1 cellular context compared by ENCODE assay signal in the genomic region with DNA sequence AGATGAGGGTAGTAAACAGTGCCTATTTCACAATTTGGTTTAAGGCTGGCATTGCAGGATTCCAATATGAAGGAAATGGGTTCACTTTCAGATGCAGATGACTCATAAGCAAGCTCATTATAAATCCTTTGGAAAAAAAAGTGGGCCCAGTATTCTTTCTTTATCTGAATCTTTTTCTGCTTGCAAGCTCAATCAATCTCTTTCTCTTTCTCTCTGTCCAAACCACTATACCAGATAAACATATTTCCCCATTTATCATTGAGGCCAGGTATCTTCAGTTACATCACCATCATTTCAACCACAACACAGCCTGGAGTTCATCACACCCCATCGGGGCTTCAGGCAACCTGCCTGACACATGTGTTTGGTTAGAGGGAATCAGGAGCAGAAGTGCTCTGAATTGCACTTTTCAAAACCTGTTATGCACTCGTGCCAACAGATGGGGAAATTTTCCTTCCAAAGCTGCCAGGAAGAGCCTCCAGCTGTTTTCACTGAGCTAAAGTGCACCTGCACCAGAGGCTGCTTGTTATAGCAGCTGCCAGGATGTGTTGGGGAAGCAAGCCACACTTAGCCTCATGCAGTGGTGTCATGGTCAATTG.
A peak's percentile ranks its signal among the peaks of the same experiment; 100 is the strongest.
TF ChIP-seq lines count a peak whose summit lies in the region.

No MANE protein-coding gene starts in this region.

TF ChIP-seq in SK-N-SH, 30 proteins besides CTCF, POLR2A, EP300 and RAD21 (continued from another document):
- TF ChIP-seq, protein P1, sequence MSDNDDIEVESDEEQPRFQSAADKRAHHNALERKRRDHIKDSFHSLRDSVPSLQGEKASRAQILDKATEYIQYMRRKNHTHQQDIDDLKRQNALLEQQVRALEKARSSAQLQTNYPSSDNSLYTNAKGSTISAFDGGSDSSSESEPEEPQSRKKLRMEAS (IDR thresholded peaks at IDR 0.05; ENCODE audit: low read depth): peak; percentile 79
- TF ChIP-seq GABPA (IDR thresholded peaks at IDR 0.05; ENCODE audit: low read depth) (peak; percentile 13; the same call in 1 of the 2 replicates), GATA2 (CRISPR knock-in tag; IDR thresholded peaks at IDR 0.05) (peak; percentile 90), FOXM1 (IDR thresholded peaks at IDR 0.05; ENCODE audit: low read depth) (peak; percentile 38; the same call in 1 of the 2 replicates), MXI1 (IDR thresholded peaks at IDR 0.05; ENCODE audit: low read depth, low read length) (no peak), JUND (IDR thresholded peaks at IDR 0.05) (peak; percentile 90), MEF2A (IDR thresholded peaks at IDR 0.05; ENCODE audit: borderline replicate concordance, low read depth) (0 out of 2 replicates have a peak, but pooled peaks have one; percentile 57), RXRA (IDR thresholded peaks at IDR 0.05; ENCODE audit: borderline replicate concordance, low read depth) (no peak), YY1 (IDR thresholded peaks at IDR 0.05; ENCODE audit: low read depth) (no peak), TEAD4 (IDR thresholded peaks at IDR 0.05; ENCODE audit: borderline replicate concordance, insufficient read depth) (peak; percentile 92)
- TF ChIP-seq, protein P2, sequence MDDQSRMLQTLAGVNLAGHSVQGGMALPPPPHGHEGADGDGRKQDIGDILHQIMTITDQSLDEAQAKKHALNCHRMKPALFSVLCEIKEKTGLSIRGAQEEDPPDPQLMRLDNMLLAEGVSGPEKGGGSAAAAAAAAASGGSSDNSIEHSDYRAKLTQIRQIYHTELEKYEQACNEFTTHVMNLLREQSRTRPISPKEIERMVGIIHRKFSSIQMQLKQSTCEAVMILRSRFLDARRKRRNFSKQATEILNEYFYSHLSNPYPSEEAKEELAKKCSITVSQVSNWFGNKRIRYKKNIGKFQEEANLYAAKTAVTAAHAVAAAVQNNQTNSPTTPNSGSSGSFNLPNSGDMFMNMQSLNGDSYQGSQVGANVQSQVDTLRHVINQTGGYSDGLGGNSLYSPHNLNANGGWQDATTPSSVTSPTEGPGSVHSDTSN (IDR thresholded peaks at IDR 0.05): peak; percentile 97
- TF ChIP-seq, protein P3, sequence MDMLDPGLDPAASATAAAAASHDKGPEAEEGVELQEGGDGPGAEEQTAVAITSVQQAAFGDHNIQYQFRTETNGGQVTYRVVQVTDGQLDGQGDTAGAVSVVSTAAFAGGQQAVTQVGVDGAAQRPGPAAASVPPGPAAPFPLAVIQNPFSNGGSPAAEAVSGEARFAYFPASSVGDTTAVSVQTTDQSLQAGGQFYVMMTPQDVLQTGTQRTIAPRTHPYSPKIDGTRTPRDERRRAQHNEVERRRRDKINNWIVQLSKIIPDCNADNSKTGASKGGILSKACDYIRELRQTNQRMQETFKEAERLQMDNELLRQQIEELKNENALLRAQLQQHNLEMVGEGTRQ (IDR thresholded peaks at IDR 0.05; ENCODE audit: borderline replicate concordance, low read depth, low read length): no peak
- TF ChIP-seq, protein P4, sequence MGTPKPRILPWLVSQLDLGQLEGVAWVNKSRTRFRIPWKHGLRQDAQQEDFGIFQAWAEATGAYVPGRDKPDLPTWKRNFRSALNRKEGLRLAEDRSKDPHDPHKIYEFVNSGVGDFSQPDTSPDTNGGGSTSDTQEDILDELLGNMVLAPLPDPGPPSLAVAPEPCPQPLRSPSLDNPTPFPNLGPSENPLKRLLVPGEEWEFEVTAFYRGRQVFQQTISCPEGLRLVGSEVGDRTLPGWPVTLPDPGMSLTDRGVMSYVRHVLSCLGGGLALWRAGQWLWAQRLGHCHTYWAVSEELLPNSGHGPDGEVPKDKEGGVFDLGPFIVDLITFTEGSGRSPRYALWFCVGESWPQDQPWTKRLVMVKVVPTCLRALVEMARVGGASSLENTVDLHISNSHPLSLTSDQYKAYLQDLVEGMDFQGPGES (IDR thresholded peaks at IDR 0.05; ENCODE audit: low read depth, low read length): no peak
